In the genomic region with DNA sequence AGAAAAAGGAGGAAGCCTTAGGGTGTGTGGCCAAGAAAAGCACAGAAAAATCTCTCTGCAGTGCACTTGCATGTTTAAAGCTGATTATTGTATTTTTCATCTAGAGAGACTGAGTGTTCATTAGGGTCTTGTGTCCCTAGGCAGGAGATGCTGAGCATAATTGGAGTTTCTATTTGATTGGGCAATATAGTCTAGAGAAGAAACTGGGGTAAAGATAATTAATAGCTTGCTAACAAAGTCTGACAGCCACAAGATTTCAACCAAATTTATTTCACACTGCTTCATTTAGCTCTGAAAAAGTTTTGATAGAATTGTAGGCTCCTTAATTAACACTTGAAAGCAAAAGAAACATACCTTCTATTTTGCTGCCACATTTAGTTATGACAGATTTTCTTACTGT, we compare ENCODE assay signal across 2 cellular contexts.
TF ChIP-seq lines count a peak whose summit lies in the region.

No MANE protein-coding gene starts in this region.

TF ChIP-seq in SK-N-SH, 30 proteins besides CTCF, POLR2A, EP300 and RAD21:
- TF ChIP-seq NRF1 (IDR thresholded peaks at IDR 0.05; ENCODE audit: low read depth, low read length) (no peak), NFIC (IDR thresholded peaks at IDR 0.05; ENCODE audit: borderline replicate concordance) (no peak), GABPA (IDR thresholded peaks at IDR 0.05; ENCODE audit: low read depth) (no peak), TCF12 (IDR thresholded peaks at IDR 0.05) (no peak), GATA2 (CRISPR knock-in tag; IDR thresholded peaks at IDR 0.05) (no peak), FOXJ3 (CRISPR knock-in tag; IDR thresholded peaks at IDR 0.05) (no peak), RXRA (IDR thresholded peaks at IDR 0.05; ENCODE audit: borderline replicate concordance, low read depth) (no peak), CHD2 (IDR thresholded peaks at IDR 0.05; ENCODE audit: low read length, partially characterized antibody) (no peak), SMC3 (IDR thresholded peaks at IDR 0.05; ENCODE audit: low read depth, low read length) (no peak), FOSL2 (IDR thresholded peaks at IDR 0.05; ENCODE audit: borderline replicate concordance, low read depth) (no peak)
- TF ChIP-seq, protein P1, sequence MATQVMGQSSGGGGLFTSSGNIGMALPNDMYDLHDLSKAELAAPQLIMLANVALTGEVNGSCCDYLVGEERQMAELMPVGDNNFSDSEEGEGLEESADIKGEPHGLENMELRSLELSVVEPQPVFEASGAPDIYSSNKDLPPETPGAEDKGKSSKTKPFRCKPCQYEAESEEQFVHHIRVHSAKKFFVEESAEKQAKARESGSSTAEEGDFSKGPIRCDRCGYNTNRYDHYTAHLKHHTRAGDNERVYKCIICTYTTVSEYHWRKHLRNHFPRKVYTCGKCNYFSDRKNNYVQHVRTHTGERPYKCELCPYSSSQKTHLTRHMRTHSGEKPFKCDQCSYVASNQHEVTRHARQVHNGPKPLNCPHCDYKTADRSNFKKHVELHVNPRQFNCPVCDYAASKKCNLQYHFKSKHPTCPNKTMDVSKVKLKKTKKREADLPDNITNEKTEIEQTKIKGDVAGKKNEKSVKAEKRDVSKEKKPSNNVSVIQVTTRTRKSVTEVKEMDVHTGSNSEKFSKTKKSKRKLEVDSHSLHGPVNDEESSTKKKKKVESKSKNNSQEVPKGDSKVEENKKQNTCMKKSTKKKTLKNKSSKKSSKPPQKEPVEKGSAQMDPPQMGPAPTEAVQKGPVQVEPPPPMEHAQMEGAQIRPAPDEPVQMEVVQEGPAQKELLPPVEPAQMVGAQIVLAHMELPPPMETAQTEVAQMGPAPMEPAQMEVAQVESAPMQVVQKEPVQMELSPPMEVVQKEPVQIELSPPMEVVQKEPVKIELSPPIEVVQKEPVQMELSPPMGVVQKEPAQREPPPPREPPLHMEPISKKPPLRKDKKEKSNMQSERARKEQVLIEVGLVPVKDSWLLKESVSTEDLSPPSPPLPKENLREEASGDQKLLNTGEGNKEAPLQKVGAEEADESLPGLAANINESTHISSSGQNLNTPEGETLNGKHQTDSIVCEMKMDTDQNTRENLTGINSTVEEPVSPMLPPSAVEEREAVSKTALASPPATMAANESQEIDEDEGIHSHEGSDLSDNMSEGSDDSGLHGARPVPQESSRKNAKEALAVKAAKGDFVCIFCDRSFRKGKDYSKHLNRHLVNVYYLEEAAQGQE (IDR thresholded peaks at IDR 0.05; ENCODE audit: low read depth, low read length): no peak
- TF ChIP-seq, protein P2, sequence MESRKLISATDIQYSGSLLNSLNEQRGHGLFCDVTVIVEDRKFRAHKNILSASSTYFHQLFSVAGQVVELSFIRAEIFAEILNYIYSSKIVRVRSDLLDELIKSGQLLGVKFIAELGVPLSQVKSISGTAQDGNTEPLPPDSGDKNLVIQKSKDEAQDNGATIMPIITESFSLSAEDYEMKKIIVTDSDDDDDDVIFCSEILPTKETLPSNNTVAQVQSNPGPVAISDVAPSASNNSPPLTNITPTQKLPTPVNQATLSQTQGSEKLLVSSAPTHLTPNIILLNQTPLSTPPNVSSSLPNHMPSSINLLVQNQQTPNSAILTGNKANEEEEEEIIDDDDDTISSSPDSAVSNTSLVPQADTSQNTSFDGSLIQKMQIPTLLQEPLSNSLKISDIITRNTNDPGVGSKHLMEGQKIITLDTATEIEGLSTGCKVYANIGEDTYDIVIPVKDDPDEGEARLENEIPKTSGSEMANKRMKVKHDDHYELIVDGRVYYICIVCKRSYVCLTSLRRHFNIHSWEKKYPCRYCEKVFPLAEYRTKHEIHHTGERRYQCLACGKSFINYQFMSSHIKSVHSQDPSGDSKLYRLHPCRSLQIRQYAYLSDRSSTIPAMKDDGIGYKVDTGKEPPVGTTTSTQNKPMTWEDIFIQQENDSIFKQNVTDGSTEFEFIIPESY (IDR thresholded peaks at IDR 0.05; ENCODE audit: borderline replicate concordance, low read depth): no peak
- TF ChIP-seq, protein P3, sequence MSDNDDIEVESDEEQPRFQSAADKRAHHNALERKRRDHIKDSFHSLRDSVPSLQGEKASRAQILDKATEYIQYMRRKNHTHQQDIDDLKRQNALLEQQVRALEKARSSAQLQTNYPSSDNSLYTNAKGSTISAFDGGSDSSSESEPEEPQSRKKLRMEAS (IDR thresholded peaks at IDR 0.05; ENCODE audit: low read depth): no peak

TF ChIP-seq in SK-N-SH treated with all-trans-retinoic acid at 6 μM for 48 hours, 23 proteins besides CTCF, POLR2A, EP300 and RAD21:
- TF ChIP-seq ISL1 (CRISPR knock-in tag; IDR thresholded peaks at IDR 0.05) (no peak), CSDC2 (CRISPR knock-in tag; IDR thresholded peaks at IDR 0.05) (no peak), ZFP3 (CRISPR knock-in tag; IDR thresholded peaks at IDR 0.05) (no peak), ZC3H10 (CRISPR knock-in tag; IDR thresholded peaks at IDR 0.05) (no peak), TCF4 (CRISPR knock-in tag; IDR thresholded peaks at IDR 0.05; ENCODE audit: borderline replicate concordance) (no peak), ARNTL (CRISPR knock-in tag; IDR thresholded peaks at IDR 0.05; ENCODE audit: borderline replicate concordance, low read depth) (no peak), ESRRG (CRISPR knock-in tag; IDR thresholded peaks at IDR 0.05) (no peak), RARB (CRISPR knock-in tag; IDR thresholded peaks at IDR 0.05) (no peak), PPARA (CRISPR knock-in tag; IDR thresholded peaks at IDR 0.05; ENCODE audit: borderline replicate concordance) (no peak), GLIS3 (CRISPR knock-in tag; IDR thresholded peaks at IDR 0.05) (no peak), ZNF565 (CRISPR knock-in tag; conservative IDR thresholded peaks at IDR 0.05; ENCODE audit: low read depth) (no peak)
- TF ChIP-seq, protein P4, sequence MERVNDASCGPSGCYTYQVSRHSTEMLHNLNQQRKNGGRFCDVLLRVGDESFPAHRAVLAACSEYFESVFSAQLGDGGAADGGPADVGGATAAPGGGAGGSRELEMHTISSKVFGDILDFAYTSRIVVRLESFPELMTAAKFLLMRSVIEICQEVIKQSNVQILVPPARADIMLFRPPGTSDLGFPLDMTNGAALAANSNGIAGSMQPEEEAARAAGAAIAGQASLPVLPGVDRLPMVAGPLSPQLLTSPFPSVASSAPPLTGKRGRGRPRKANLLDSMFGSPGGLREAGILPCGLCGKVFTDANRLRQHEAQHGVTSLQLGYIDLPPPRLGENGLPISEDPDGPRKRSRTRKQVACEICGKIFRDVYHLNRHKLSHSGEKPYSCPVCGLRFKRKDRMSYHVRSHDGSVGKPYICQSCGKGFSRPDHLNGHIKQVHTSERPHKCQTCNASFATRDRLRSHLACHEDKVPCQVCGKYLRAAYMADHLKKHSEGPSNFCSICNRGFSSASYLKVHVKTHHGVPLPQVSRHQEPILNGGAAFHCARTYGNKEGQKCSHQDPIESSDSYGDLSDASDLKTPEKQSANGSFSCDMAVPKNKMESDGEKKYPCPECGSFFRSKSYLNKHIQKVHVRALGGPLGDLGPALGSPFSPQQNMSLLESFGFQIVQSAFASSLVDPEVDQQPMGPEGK (CRISPR knock-in tag; IDR thresholded peaks at IDR 0.05; ENCODE audit: borderline replicate concordance): no peak
- TF ChIP-seq, protein P5, sequence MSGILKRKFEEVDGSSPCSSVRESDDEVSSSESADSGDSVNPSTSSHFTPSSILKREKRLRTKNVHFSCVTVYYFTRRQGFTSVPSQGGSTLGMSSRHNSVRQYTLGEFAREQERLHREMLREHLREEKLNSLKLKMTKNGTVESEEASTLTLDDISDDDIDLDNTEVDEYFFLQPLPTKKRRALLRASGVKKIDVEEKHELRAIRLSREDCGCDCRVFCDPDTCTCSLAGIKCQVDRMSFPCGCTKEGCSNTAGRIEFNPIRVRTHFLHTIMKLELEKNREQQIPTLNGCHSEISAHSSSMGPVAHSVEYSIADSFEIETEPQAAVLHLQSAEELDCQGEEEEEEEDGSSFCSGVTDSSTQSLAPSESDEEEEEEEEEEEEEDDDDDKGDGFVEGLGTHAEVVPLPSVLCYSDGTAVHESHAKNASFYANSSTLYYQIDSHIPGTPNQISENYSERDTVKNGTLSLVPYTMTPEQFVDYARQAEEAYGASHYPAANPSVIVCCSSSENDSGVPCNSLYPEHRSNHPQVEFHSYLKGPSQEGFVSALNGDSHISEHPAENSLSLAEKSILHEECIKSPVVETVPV (CRISPR knock-in tag; IDR thresholded peaks at IDR 0.05): no peak
- TF ChIP-seq, protein P6, sequence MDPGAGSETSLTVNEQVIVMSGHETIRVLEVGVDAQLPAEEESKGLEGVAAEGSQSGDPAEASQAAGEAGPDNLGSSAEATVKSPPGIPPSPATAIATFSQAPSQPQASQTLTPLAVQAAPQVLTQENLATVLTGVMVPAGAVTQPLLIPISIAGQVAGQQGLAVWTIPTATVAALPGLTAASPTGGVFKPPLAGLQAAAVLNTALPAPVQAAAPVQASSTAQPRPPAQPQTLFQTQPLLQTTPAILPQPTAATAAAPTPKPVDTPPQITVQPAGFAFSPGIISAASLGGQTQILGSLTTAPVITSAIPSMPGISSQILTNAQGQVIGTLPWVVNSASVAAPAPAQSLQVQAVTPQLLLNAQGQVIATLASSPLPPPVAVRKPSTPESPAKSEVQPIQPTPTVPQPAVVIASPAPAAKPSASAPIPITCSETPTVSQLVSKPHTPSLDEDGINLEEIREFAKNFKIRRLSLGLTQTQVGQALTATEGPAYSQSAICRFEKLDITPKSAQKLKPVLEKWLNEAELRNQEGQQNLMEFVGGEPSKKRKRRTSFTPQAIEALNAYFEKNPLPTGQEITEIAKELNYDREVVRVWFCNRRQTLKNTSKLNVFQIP (CRISPR knock-in tag; IDR thresholded peaks at IDR 0.05; ENCODE audit: borderline replicate concordance, low read depth): no peak
TF ChIP-seq in SK-N-SH treated with all-trans-retinoic acid at 6 μM for 48 hours: peak in this region for 0.
